ENCODE assay signal across 23 cellular contexts in the genomic region with DNA sequence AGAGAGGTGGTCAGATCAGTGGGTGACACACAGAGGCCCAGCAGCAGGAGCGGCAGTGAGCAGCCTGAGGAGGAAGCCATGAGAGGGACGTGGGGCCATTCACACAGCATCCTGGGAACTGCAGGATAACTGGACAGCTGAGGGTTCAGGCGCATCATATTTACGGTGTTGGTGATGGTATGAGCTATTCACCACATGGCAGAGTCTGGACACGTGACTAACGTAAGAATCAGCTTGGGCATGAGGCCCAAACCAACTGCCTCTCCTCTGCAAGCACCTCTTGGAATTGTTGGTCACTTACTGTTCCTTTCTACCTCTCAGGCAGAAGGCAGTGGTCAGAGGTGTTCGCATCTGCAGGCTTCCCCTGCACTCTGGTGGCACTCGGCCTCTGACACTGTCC.
DNase-seq lines count a peak whose midpoint lies in the region; ATAC-seq and TF ChIP-seq lines count a peak whose summit lies in the region.
"Had no signal": no experiment of that assay in that cellular context is flagged by ENCODE, and none has a peak within 500 bp of the region (broad histone marks: within the 10 kb centered on the region; RNA-seq: fewer than 3 reads in every experiment).

No MANE protein-coding gene starts in this region.

- H3K4me3 ChIP-seq in right lobe of liver = no peak overlapping the region
- H3K4me3 ChIP-seq: adrenal gland, GM23338, thyroid gland had no signal

- no peaks in the 10 kb centered on the region for H3K36me3 ChIP-seq in right lobe of liver
- H3K36me3 ChIP-seq: adrenal gland, thyroid gland had no signal

- H3K4me1 ChIP-seq in right lobe of liver = peaks cover 0 to 84% (median 33%) of the 10 kb centered on the region in 4 donors
- H3K4me1 ChIP-seq: adrenal gland had no signal

- TF ChIP-seq CTCF in right lobe of liver (IDR thresholded peaks at IDR 0.05) = no peak

- 47% methylated on average over 3 of the region's 8 CpGs for WGBS in right lobe of liver (ENCODE audit: insufficient coverage, low coverage, low lambda C conversion rate, missing lambda C conversion rate)

- no peak for TF ChIP-seq POLR2A in right lobe of liver (IDR thresholded peaks at IDR 0.05)

- no peaks in the 10 kb centered on the region for H3K9me3 ChIP-seq in right lobe of liver
- H3K9me3 ChIP-seq: adrenal gland, thyroid gland had no signal

- ATAC-seq in right lobe of liver = no peak
- ATAC-seq in GM21360 (IDR thresholded peaks at IDR 0.05; ENCODE audit: unreplicated experiment) = no peak
- ATAC-seq: effector memory CD8-positive, alpha-beta T cell; GM23338; T-helper 17 cell had no signal

- H3K27ac ChIP-seq in right lobe of liver = peak overlapping the region in 2 of 3 donors; percentile 89 to 97
- H3K27ac ChIP-seq: adrenal gland, thyroid gland, VCaP had no signal

- DNase-seq in A172 (ENCODE audit: low spot score) = peak; percentile 33
- peak; percentile 10 for DNase-seq in EL
- peak; percentile 40 for DNase-seq in astrocyte of the hippocampus (ENCODE audit: low read depth, low spot score)
- DNase-seq in right lobe of liver = no peak
- DNase-seq in COR-L47 (lab: John Stamatoyannopoulos, UW) = no peak
- DNase-seq in NCI-H146 treated with DMSO at 0.1 percent for 48 hours (lab: John Stamatoyannopoulos, UW; ENCODE audit: unreplicated experiment) = no peak
- DNase-seq in occipital lobe (lab: John Stamatoyannopoulos, UW) = no peak
- DNase-seq: activated CD4-positive, alpha-beta T cell treated with anti-CD3 and anti-CD28 coated beads, Interleukin-2, amount 50 U/mL, for 4 hours; activated gamma-delta T cell; adrenal gland; effector memory CD8-positive, alpha-beta T cell; hypothalamus; kidney; mesenchymal stem cell; NCI-H1417; NCI-H2171 treated with DMSO at 0.1 percent for 48 hours; NCI-H69; SHP77 treated with DMSO at 0.1 percent for 48 hours; T-helper 17 cell had no signal

- no peaks in the 10 kb centered on the region for H3K27me3 ChIP-seq in right lobe of liver
- H3K27me3 ChIP-seq: adrenal gland, thyroid gland had no signal

- intact Hi-C loops in right lobe of liver (cut with DNase I) = no loop called here

Comparison
In these comparisons a context has a peak if more than half of its experiments do, and no peak if none do; other contexts are left out.
1. DNase-seq: peak in A172 (single experiment), EL (single experiment) and astrocyte of the hippocampus (single experiment); none in right lobe of liver (0 of 3), COR-L47 (single experiment), NCI-H146 treated with DMSO at 0.1 percent for 48 hours (single experiment) and occipital lobe (single experiment).